Comparison of ENCODE assay signal across 7 cellular contexts in genomic region chr2:197008751-197009341, GRCh38.
DNase-seq lines count a peak whose midpoint lies in the region; ATAC-seq and TF ChIP-seq lines count a peak whose summit lies in the region.
"Not testable (repeated sequence)": the region's sequence is repeated elsewhere in the genome, so short reads cannot be mapped to it uniquely, and the experiment has no call there.

No MANE protein-coding gene starts in this region.

- not testable (repeated sequence) for H4K8ac ChIP-seq in mesendoderm (ENCODE audit: low read depth, low read length)

- ATAC-seq in GM23338; stimulated activated naive B cell treated with anti-CD40 and anti-IgM and Interleukin-4, amounts not matched to agents 10 μg/mL and 1 μg/mL and 100 μg/mL, for 72 hours (replicated peaks): not testable (repeated sequence)

- not testable (repeated sequence) for H3K4me2 ChIP-seq in GM23338; mesendoderm (ENCODE audit: low read length)

- H3F3A ChIP-seq in GM23338 (replicated peaks; ENCODE audit: low read depth), result not testable (repeated sequence)

- peaks cover 23% of the 10 kb centered on the region; the same call in 1 of the 2 replicates for H3K4me1 ChIP-seq in GM23338 (ENCODE audit: insufficient read depth)
- peaks cover 14% of the 10 kb centered on the region for H3K4me1 ChIP-seq in mesendoderm (ENCODE audit: control insufficient read depth, low read depth, low read length)

- H3K27ac ChIP-seq in GM23338 (ENCODE audit: low read depth), result not testable (repeated sequence)
- peak overlapping the region; percentile 58 for H3K27ac ChIP-seq in SK-N-MC
- H3K27ac ChIP-seq in mesendoderm (ENCODE audit: low read depth, low read length), result peak overlapping the region; percentile 77

- no CpG with 5 or more reads among the region's 13 CpGs for WGBS in mesendoderm (ENCODE audit: extremely low coverage, insufficient coverage, low lambda C conversion rate)

- H4K20me1 ChIP-seq in GM23338 (replicated peaks; ENCODE audit: insufficient read depth), result not testable (repeated sequence)

- POLR2A ChIA-PET in MCF 10A (lab: Yijun Ruan, JAX), result interaction anchor here (1.0 to 1.2 kb wide), 2 partner anchors 21 to 83 kb away, joined by 3 to 5 read pairs; no protein-coding TSS in a partner anchor

- intact Hi-C loops in MCF 10A (cut with micrococcal nuclease), result not testable (repeated sequence)

- H3K4me1 Mint-ChIP-seq in GM23338 (peaks cover 15% of the 10 kb centered on the region), MCF 10A (ENCODE audit: insufficient read depth, unreplicated experiment) (peaks cover 13% of the 10 kb centered on the region), glutamatergic neuron (ENCODE audit: low read depth, unreplicated experiment) (peaks cover 53% of the 10 kb centered on the region)
- H3K4me1 Mint-ChIP-seq in activated naive CD4-positive, alpha-beta T cell treated with anti-CD3 and anti-CD28 coated beads, Interleukin-2, amount 10 ng/mL, durations not matched to agents 7 days and 5 days, result not testable (repeated sequence)
- peaks cover 11 to 16% of the 10 kb centered on the region in 2 donors for H3K4me1 Mint-ChIP-seq in stimulated activated naive B cell treated with anti-CD40 and anti-IgM and Interleukin-4, amounts not matched to agents 10 μg/mL and 1 μg/mL and 100 μg/mL, for 72 hours

- H2AFZ ChIP-seq in GM23338, result peak overlapping the region; percentile 78; the same call in 1 of the 2 replicates

- H3K18ac ChIP-seq in mesendoderm (ENCODE audit: low read length), result peak overlapping the region; percentile 43

- H3K9ac ChIP-seq in SK-N-MC (ENCODE audit: insufficient read length), result not testable (repeated sequence)
- H3K9ac ChIP-seq in mesendoderm (ENCODE audit: low read length), result peak overlapping the region; percentile 33

- not testable (repeated sequence) for H3K4me3 ChIP-seq in GM23338; SK-N-MC; mesendoderm (ENCODE audit: low read length)

- peak overlapping the region; percentile 78 for H3K56ac ChIP-seq in mesendoderm (ENCODE audit: low read length)

- H3K36me3 ChIP-seq in GM23338 (ENCODE audit: insufficient read depth); SK-N-MC (ENCODE audit: insufficient read depth, low read length); mesendoderm (ENCODE audit: control insufficient read depth, insufficient read depth, low read length): not testable (repeated sequence)

- BruUV-seq in MCF 10A (replicated peaks; lab: Mats Ljungman, UMichigan), result not testable (repeated sequence)

- DNase-seq in GM23338 (ENCODE audit: low spot score); SK-N-MC (ENCODE audit: low read depth, low spot score); activated naive CD4-positive, alpha-beta T cell treated with anti-CD3 and anti-CD28 coated beads, Interleukin-2, amount 10 ng/mL, durations not matched to agents 7 days and 5 days; MCF 10A (ENCODE audit: unreplicated experiment); glutamatergic neuron; stimulated activated naive B cell treated with anti-CD40 and anti-IgM and Interleukin-4, amounts not matched to agents 10 μg/mL and 1 μg/mL and 100 μg/mL, for 72 hours: not testable (repeated sequence)
- peak; percentile 74 for DNase-seq in mesendoderm

- not testable (repeated sequence) for H3K23ac ChIP-seq in mesendoderm (ENCODE audit: low read length)

- TF ChIP-seq CTCF in GM23338 (conservative IDR thresholded peaks at IDR 0.05; ENCODE audit: low read depth in 2 of 2); MCF 10A (IDR thresholded peaks at IDR 0.05; ENCODE audit: unreplicated experiment); glutamatergic neuron (IDR thresholded peaks at IDR 0.05; ENCODE audit: partially characterized antibody, unreplicated experiment): not testable (repeated sequence)

- peak overlapping the region; percentile 33 for H2BK120ac ChIP-seq in mesendoderm (ENCODE audit: low read depth, low read length)

- not testable (repeated sequence) for H3K9me2 ChIP-seq in GM23338 (ENCODE audit: insufficient read depth)

- H3K4me3 Mint-ChIP-seq in GM23338; activated naive CD4-positive, alpha-beta T cell treated with anti-CD3 and anti-CD28 coated beads, Interleukin-2, amount 10 ng/mL, durations not matched to agents 7 days and 5 days; MCF 10A (ENCODE audit: unreplicated experiment); glutamatergic neuron (ENCODE audit: unreplicated experiment); stimulated activated naive B cell treated with anti-CD40 and anti-IgM and Interleukin-4, amounts not matched to agents 10 μg/mL and 1 μg/mL and 100 μg/mL, for 72 hours: not testable (repeated sequence)

- not testable (repeated sequence) for H3K36me3 Mint-ChIP-seq in GM23338 (ENCODE audit: low read depth); MCF 10A (ENCODE audit: insufficient read depth, unreplicated experiment); glutamatergic neuron (ENCODE audit: unreplicated experiment)
- peaks cover 69% of the 10 kb centered on the region for H3K36me3 Mint-ChIP-seq in activated naive CD4-positive, alpha-beta T cell treated with anti-CD3 and anti-CD28 coated beads, Interleukin-2, amount 10 ng/mL, durations not matched to agents 7 days and 5 days
- H3K36me3 Mint-ChIP-seq in stimulated activated naive B cell treated with anti-CD40 and anti-IgM and Interleukin-4, amounts not matched to agents 10 μg/mL and 1 μg/mL and 100 μg/mL, for 72 hours, result peaks cover 28 to 54% of the 10 kb centered on the region in 2 donors

- peak overlapping the region; percentile 35 for H2AK5ac ChIP-seq in mesendoderm (ENCODE audit: low read length)

- peak overlapping the region; percentile 93 for H3K4ac ChIP-seq in mesendoderm (ENCODE audit: low read depth, low read length)

- H4K5ac ChIP-seq in mesendoderm (ENCODE audit: low read length), result not testable (repeated sequence)

- not testable (repeated sequence) for H3K27ac Mint-ChIP-seq in GM23338
- peak overlapping the region; percentile 58 for H3K27ac Mint-ChIP-seq in activated naive CD4-positive, alpha-beta T cell treated with anti-CD3 and anti-CD28 coated beads, Interleukin-2, amount 10 ng/mL, durations not matched to agents 7 days and 5 days
- H3K27ac Mint-ChIP-seq in MCF 10A (ENCODE audit: low read depth, unreplicated experiment) (peak overlapping the region; percentile 6), glutamatergic neuron (ENCODE audit: unreplicated experiment) (peak overlapping the region; percentile 98)
- H3K27ac Mint-ChIP-seq in stimulated activated naive B cell treated with anti-CD40 and anti-IgM and Interleukin-4, amounts not matched to agents 10 μg/mL and 1 μg/mL and 100 μg/mL, for 72 hours, result peak overlapping the region; percentile 44

- H3K27me3 Mint-ChIP-seq in GM23338 (ENCODE audit: insufficient read depth, low read depth, poor library complexity); activated naive CD4-positive, alpha-beta T cell treated with anti-CD3 and anti-CD28 coated beads, Interleukin-2, amount 10 ng/mL, durations not matched to agents 7 days and 5 days; MCF 10A (ENCODE audit: insufficient read depth, unreplicated experiment); stimulated activated naive B cell treated with anti-CD40 and anti-IgM and Interleukin-4, amounts not matched to agents 10 μg/mL and 1 μg/mL and 100 μg/mL, for 72 hours: not testable (repeated sequence)
- H3K27me3 Mint-ChIP-seq in glutamatergic neuron (ENCODE audit: unreplicated experiment), result peaks cover 11% of the 10 kb centered on the region

- not testable (repeated sequence) for H3K79me1 ChIP-seq in mesendoderm (ENCODE audit: low read length)

- not testable (repeated sequence) for H2BK15ac ChIP-seq in mesendoderm (replicated peaks; ENCODE audit: low read depth)

- not testable (repeated sequence) for H3K79me2 ChIP-seq in GM23338 (replicated peaks; ENCODE audit: insufficient read depth); mesendoderm (ENCODE audit: control insufficient read depth, insufficient read depth, low read length)

- not testable (repeated sequence) for H3K9me3 ChIP-seq in SK-N-MC (ENCODE audit: low read depth, low read length)

- CTCF ChIA-PET in activated naive CD4-positive, alpha-beta T cell treated with anti-CD3 and anti-CD28 coated beads, Interleukin-2, amount 10 ng/mL, durations not matched to agents 7 days and 5 days (lab: Charles Lee), result not testable (repeated sequence)
- CTCF ChIA-PET in MCF 10A (lab: Yijun Ruan, JAX), result interaction anchor here (0.9 to 1.6 kb wide), 2 partner anchors 11 to 14 kb away, joined by 3 to 4 read pairs; no protein-coding TSS in a partner anchor

- not testable (repeated sequence) for H3K9me3 Mint-ChIP-seq in GM23338; activated naive CD4-positive, alpha-beta T cell treated with anti-CD3 and anti-CD28 coated beads, Interleukin-2, amount 10 ng/mL, durations not matched to agents 7 days and 5 days; MCF 10A (ENCODE audit: unreplicated experiment); glutamatergic neuron (ENCODE audit: unreplicated experiment); stimulated activated naive B cell treated with anti-CD40 and anti-IgM and Interleukin-4, amounts not matched to agents 10 μg/mL and 1 μg/mL and 100 μg/mL, for 72 hours

- peak overlapping the region; percentile 99 for H2BK5ac ChIP-seq in mesendoderm (ENCODE audit: low read length)

- not testable (repeated sequence) for H3K27me3 ChIP-seq in GM23338 (ENCODE audit: insufficient read depth); mesendoderm (ENCODE audit: insufficient read depth, low read length, poor library complexity)
